ENCODE assay signal across 28 cellular contexts in the genomic region with DNA sequence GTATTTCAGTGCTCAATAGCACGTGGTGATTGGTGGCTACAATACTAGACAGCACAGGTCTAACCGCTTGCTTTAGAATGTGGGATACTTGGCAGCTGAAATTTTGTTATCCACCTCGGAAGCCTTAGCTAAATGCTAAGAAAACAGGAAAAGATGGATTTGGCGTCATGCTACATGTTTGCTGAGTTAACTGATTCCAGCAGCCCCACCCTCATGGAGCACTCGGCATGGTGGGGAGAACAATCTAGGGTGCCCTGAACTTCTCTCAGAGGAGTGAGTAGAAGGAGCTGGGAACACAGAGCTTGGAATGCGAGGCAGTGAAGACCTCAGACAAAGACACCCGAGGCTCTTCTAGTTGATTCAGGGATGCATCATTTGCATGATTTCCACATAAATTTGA.
"Had no signal": no experiment of that assay in that cellular context is flagged by ENCODE, and none has a peak within 500 bp of the region (broad histone marks: within the 10 kb centered on the region; RNA-seq: fewer than 3 reads in every experiment).

No MANE protein-coding gene starts in this region.

- H3K4me3 Mint-ChIP-seq: activated B cell treated with CpG ODN at 0.5 μM for 24 hours; activated CD8-positive, alpha-beta memory T cell treated with anti-CD3 and anti-CD28 coated beads, Interleukin-2, amount 10 ng/mL, durations not matched to agents 7 days and 5 days; activated CD8-positive, alpha-beta T cell treated with anti-CD3 and anti-CD28 coated beads for 36 hours; activated naive CD8-positive, alpha-beta T cell; activated T-cell treated with anti-CD3 and anti-CD28 coated beads, Interleukin-2, amount 50 U/mL, for 24 hours; activated T-cell treated with anti-CD3 and anti-CD28 coated beads, Interleukin-2, amount 50 U/mL, for 72 hours; T-helper 17 cell; T-helper 2 cell treated with Interferon-gamma antibody and Interleukin-4, amounts not matched to agents 5 μg/mL and 100 μg/mL, for 36 hours had no signal

- H3K27ac ChIP-seq: brain microvascular endothelial cell, epithelial cell of prostate, esophagus squamous epithelium, gastroesophageal sphincter, WERI-Rb-1 had no signal

- DNase-seq: activated B cell treated with CpG ODN at 0.5 μM for 24 hours; activated CD4-positive, alpha-beta T cell treated with anti-CD3 and anti-CD28 coated beads for 48 hours; activated CD4-positive, alpha-beta T cell treated with anti-CD3 and anti-CD28 coated beads, Interleukin-2, amount 50 U/mL, for 1 hour; activated CD4-positive, alpha-beta T cell treated with anti-CD3 and anti-CD28 coated beads, Interleukin-2, amount 50 U/mL, for 48 hours; activated CD8-positive, alpha-beta memory T cell treated with anti-CD3 and anti-CD28 coated beads, Interleukin-2, amount 10 ng/mL, durations not matched to agents 7 days and 5 days; activated CD8-positive, alpha-beta memory T cell treated with anti-CD3 and anti-CD28 coated beads, Interleukin-2, amount 50 U/mL, for 4 hours; activated CD8-positive, alpha-beta T cell treated with anti-CD3 and anti-CD28 coated beads for 36 hours; activated gamma-delta T cell; activated naive CD4-positive, alpha-beta T cell; activated naive CD4-positive, alpha-beta T cell treated with anti-CD3 and anti-CD28 coated beads, Interleukin-2, amount 50 U/mL, for 16 hours; activated T-cell treated with anti-CD3 and anti-CD28 coated beads for 4 hours; activated T-cell treated with anti-CD3 and anti-CD28 coated beads, Interleukin-2, amount 50 U/mL, for 24 hours; activated T-cell treated with anti-CD3 and anti-CD28 coated beads, Interleukin-2, amount 50 U/mL, for 72 hours; amniotic stem cell; anterior cingulate cortex; brain microvascular endothelial cell; caudate nucleus; effector CD8-positive, alpha-beta T cell; esophagus squamous epithelium; foreskin melanocyte; T-helper 1 cell; T-helper 17 cell; T1000; WERI-Rb-1 had no signal

- H3K36me3 ChIP-seq: brain microvascular endothelial cell, esophagus squamous epithelium, gastroesophageal sphincter, WERI-Rb-1 had no signal

- H3K4me1 ChIP-seq: esophagus squamous epithelium, gastroesophageal sphincter had no signal

- H3K4me3 ChIP-seq: esophagus squamous epithelium, gastroesophageal sphincter had no signal

- H3K9me3 ChIP-seq: esophagus squamous epithelium, gastroesophageal sphincter had no signal

- H3K27ac Mint-ChIP-seq: activated B cell treated with CpG ODN at 0.5 μM for 24 hours; activated CD8-positive, alpha-beta memory T cell treated with anti-CD3 and anti-CD28 coated beads, Interleukin-2, amount 10 ng/mL, durations not matched to agents 7 days and 5 days; activated CD8-positive, alpha-beta T cell treated with anti-CD3 and anti-CD28 coated beads for 36 hours; activated naive CD8-positive, alpha-beta T cell; activated T-cell treated with anti-CD3 and anti-CD28 coated beads, Interleukin-2, amount 50 U/mL, for 24 hours; activated T-cell treated with anti-CD3 and anti-CD28 coated beads, Interleukin-2, amount 50 U/mL, for 72 hours; T-helper 17 cell; T-helper 2 cell treated with Interferon-gamma antibody and Interleukin-4, amounts not matched to agents 5 μg/mL and 100 μg/mL, for 36 hours had no signal

- H3K4me1 Mint-ChIP-seq: activated B cell treated with CpG ODN at 0.5 μM for 24 hours; activated CD8-positive, alpha-beta memory T cell treated with anti-CD3 and anti-CD28 coated beads, Interleukin-2, amount 10 ng/mL, durations not matched to agents 7 days and 5 days had no signal

- H3K36me3 Mint-ChIP-seq: activated CD8-positive, alpha-beta memory T cell treated with anti-CD3 and anti-CD28 coated beads, Interleukin-2, amount 10 ng/mL, durations not matched to agents 7 days and 5 days; activated naive CD8-positive, alpha-beta T cell had no signal

- H3K9me3 Mint-ChIP-seq: activated B cell treated with CpG ODN at 0.5 μM for 24 hours; activated CD8-positive, alpha-beta T cell treated with anti-CD3 and anti-CD28 coated beads for 36 hours; activated T-cell treated with anti-CD3 and anti-CD28 coated beads, Interleukin-2, amount 50 U/mL, for 24 hours; activated T-cell treated with anti-CD3 and anti-CD28 coated beads, Interleukin-2, amount 50 U/mL, for 72 hours; T-helper 2 cell treated with Interferon-gamma antibody and Interleukin-4, amounts not matched to agents 5 μg/mL and 100 μg/mL, for 36 hours had no signal
